ENCODE assay signal across 27 cellular contexts in genomic region chr1:157499516-157499915, GRCh38. TPM values are rescaled to one million over a fixed set of nuclear protein-coding genes. Genes with fewer than 3 reads are reported as not detected.
DNase-seq lines count a peak whose midpoint lies in the region; ATAC-seq, FAIRE-seq and TF ChIP-seq lines count a peak whose summit lies in the region.
"Had no signal": no experiment of that assay in that cellular context is flagged by ENCODE, and none has a peak within 500 bp of the region (broad histone marks: within the 10 kb centered on the region; RNA-seq: fewer than 3 reads in every experiment).

No MANE protein-coding gene starts in this region.

- H3K4me3 ChIP-seq in Caco-2 (ENCODE audit: low read depth, low read length) (no peak overlapping the region), K562 (no peak overlapping the region), hepatocyte (no peak overlapping the region)
- no peak overlapping the region for H3K4me3 ChIP-seq in CD4-positive, alpha-beta memory T cell (ENCODE audit: low read length in 2 of 2)
- H3K4me3 ChIP-seq: A549, BLaER1, GM23248, HAP-1 had no signal

- H3K27me3 Mint-ChIP-seq in Caco-2 (ENCODE audit: insufficient read depth, unreplicated experiment), result no peaks in the 10 kb centered on the region
- peaks cover 42% of the 10 kb centered on the region for H3K27me3 Mint-ChIP-seq in osteocyte (ENCODE audit: unreplicated experiment)
- peaks cover 10 to 15% of the 10 kb centered on the region in 2 donors for H3K27me3 Mint-ChIP-seq in CD4-positive, alpha-beta memory T cell

- H3K9me3 Mint-ChIP-seq in Caco-2 (ENCODE audit: unreplicated experiment) (peaks cover 20% of the 10 kb centered on the region), osteocyte (ENCODE audit: unreplicated experiment) (no peaks in the 10 kb centered on the region)
- H3K9me3 Mint-ChIP-seq in CD4-positive, alpha-beta memory T cell, result peaks cover 0 to 3% (median 0%) of the 10 kb centered on the region in 8 donors
- H3K9me3 Mint-ChIP-seq: CD4-positive, CD25-positive, alpha-beta regulatory T cell; CD8-positive, alpha-beta memory T cell; HFFc6 had no signal

- H3K79me2 ChIP-seq in K562 (ENCODE audit: control insufficient read depth, insufficient read depth, low read length), result no peaks in the 10 kb centered on the region
- no peaks in the 10 kb centered on the region for H3K79me2 ChIP-seq in hepatocyte

- H3K9me3 ChIP-seq in Caco-2, result peaks cover 12% of the 10 kb centered on the region
- no peaks in the 10 kb centered on the region for H3K9me3 ChIP-seq in K562 (replicated peaks; ENCODE audit: control insufficient read depth, insufficient read depth, low read depth, low read length)
- no peaks in the 10 kb centered on the region for H3K9me3 ChIP-seq in hepatocyte (ENCODE audit: low read depth)
- H3K9me3 ChIP-seq in CD4-positive, alpha-beta memory T cell (ENCODE audit: control insufficient read depth in 1 of 2, low read length in 2 of 2), result no peaks in the 10 kb centered on the region
- H3K9me3 ChIP-seq: A549, HAP-1 had no signal

- H3K4me2 ChIP-seq in K562 (ENCODE audit: insufficient read depth, low read length), result no peak overlapping the region
- no peak overlapping the region for H3K4me2 ChIP-seq in hepatocyte
- H3K4me2 ChIP-seq: A549, BLaER1 had no signal

- H3K36me3 ChIP-seq in Caco-2 (ENCODE audit: control insufficient read depth, insufficient read depth, low read length) (no peaks in the 10 kb centered on the region), K562 (ENCODE audit: control insufficient read depth, insufficient read depth, low read length) (no peaks in the 10 kb centered on the region), hepatocyte (replicated peaks; ENCODE audit: insufficient read depth, low read depth) (no peaks in the 10 kb centered on the region)
- no peaks in the 10 kb centered on the region for H3K36me3 ChIP-seq in CD4-positive, alpha-beta memory T cell (ENCODE audit: insufficient read depth, low read length)
- H3K36me3 ChIP-seq: BLaER1, HAP-1 had no signal

- no peak for FAIRE-seq in K562 (lab: Jason Lieb, UNC)
- FAIRE-seq: A549, GM12891, GM19239, H54 had no signal

- peak overlapping the region; percentile 2; the same call in 1 of the 2 replicates for H2AFZ ChIP-seq in K562 (ENCODE audit: low read depth, low read length)
- no peak overlapping the region for H2AFZ ChIP-seq in hepatocyte
- H2AFZ ChIP-seq: GM23248 had no signal

- CTCF ChIA-PET in Caco-2 (lab: Charles Lee) (no interaction called here), K562 (lab: Yijun Ruan, JAX; ENCODE audit: low intra/inter-chr PET ratio) (no interaction called here)
- CTCF ChIA-PET in CD4-positive, alpha-beta memory T cell (lab: Charles Lee; ENCODE audit: partially characterized antibody), result interaction anchor here (1.4 kb wide), 1 partner anchor 14 kb away, joined by 3 read pairs; no protein-coding TSS in a partner anchor

- in situ Hi-C loops in K562 (cut with MboI), result loop anchor here (10.0 kb wide), 2 partner anchors 335 to 405 kb away; partner anchors contain the start of gene ETV3L

- H3K36me3 Mint-ChIP-seq in Caco-2 (ENCODE audit: insufficient read depth, unreplicated experiment) (peaks cover 29% of the 10 kb centered on the region), osteocyte (ENCODE audit: unreplicated experiment) (no peaks in the 10 kb centered on the region)
- H3K36me3 Mint-ChIP-seq in CD4-positive, alpha-beta memory T cell, result no peaks in the 10 kb centered on the region
- H3K36me3 Mint-ChIP-seq: CD4-positive, CD25-positive, alpha-beta regulatory T cell; CD8-positive, alpha-beta memory T cell had no signal

- H3K9me2 ChIP-seq in hepatocyte (replicated peaks; ENCODE audit: insufficient read depth), result no peaks in the 10 kb centered on the region

- peaks cover 41% of the 10 kb centered on the region for H3K4me1 Mint-ChIP-seq in Caco-2 (ENCODE audit: low read depth, unreplicated experiment)
- no peaks in the 10 kb centered on the region for H3K4me1 Mint-ChIP-seq in osteocyte (ENCODE audit: unreplicated experiment)
- peaks cover 0 to 2% (median 0%) of the 10 kb centered on the region in 4 donors for H3K4me1 Mint-ChIP-seq in CD4-positive, alpha-beta memory T cell

- TF ChIP-seq CTCF in Caco-2 (IDR thresholded peaks at IDR 0.05; ENCODE audit: insufficient read depth in 1 of 2, low read depth in 1 of 2, low read length in 1 of 2, severe bottlenecking in 1 of 2, unreplicated experiment in 1 of 2) (no peak), K562 (IDR thresholded peaks at IDR 0.05 in 2 of 3, conservative IDR thresholded peaks at IDR 0.05 in 1 of 3; ENCODE audit: insufficient read depth in 2 of 3, low read depth in 1 of 3, low read length in 3 of 3) (no peak), hepatocyte (IDR thresholded peaks at IDR 0.05; ENCODE audit: poor library complexity) (no peak), osteocyte (IDR thresholded peaks at IDR 0.05) (no peak)

- H3K4me3 Mint-ChIP-seq in Caco-2 (ENCODE audit: unreplicated experiment), result peak overlapping the region; percentile 30
- no peak overlapping the region for H3K4me3 Mint-ChIP-seq in osteocyte (ENCODE audit: unreplicated experiment)
- H3K4me3 Mint-ChIP-seq in CD4-positive, alpha-beta memory T cell, result no peak overlapping the region
- H3K4me3 Mint-ChIP-seq: CD4-positive, CD25-positive, alpha-beta regulatory T cell; CD8-positive, alpha-beta memory T cell; HFFc6 had no signal

- no peak for TF ChIP-seq EP300 in K562 (IDR thresholded peaks at IDR 0.05; ENCODE audit: low read length)

- H3K27me3 ChIP-seq in Caco-2 (replicated peaks; ENCODE audit: control insufficient read depth, insufficient read depth, low read length), result no peaks in the 10 kb centered on the region
- H3K27me3 ChIP-seq in K562 (ENCODE audit: control insufficient read depth in 2 of 2, insufficient read depth in 2 of 2, low read length in 2 of 2), result peaks cover 0 to 9% of the 10 kb centered on the region in 2 experiments; a peak in 2 of 5 replicates
- H3K27me3 ChIP-seq in hepatocyte, result no peaks in the 10 kb centered on the region
- no peaks in the 10 kb centered on the region for H3K27me3 ChIP-seq in CD4-positive, alpha-beta memory T cell (ENCODE audit: insufficient read depth, low read length)
- H3K27me3 ChIP-seq: BLaER1 had no signal

- no TSS peak for BruUV-seq in Caco-2 (replicated peaks; lab: Mats Ljungman, UMichigan)
- BruUV-seq in K562 (replicated peaks; lab: Mats Ljungman, UMichigan), result no TSS peak

- H3K27ac Mint-ChIP-seq in Caco-2 (ENCODE audit: unreplicated experiment) (peak overlapping the region; percentile 28), osteocyte (ENCODE audit: unreplicated experiment) (no peak overlapping the region)
- H3K27ac Mint-ChIP-seq in CD4-positive, alpha-beta memory T cell, result peak overlapping the region in 1 of 7 donors; percentile 43
- H3K27ac Mint-ChIP-seq: CD4-positive, CD25-positive, alpha-beta regulatory T cell; CD8-positive, alpha-beta memory T cell; HFFc6 had no signal

- intact Hi-C loops in Caco-2 (cut with micrococcal nuclease; ENCODE audit: unreplicated experiment), result loop anchor here (2.0 kb wide), 1 partner anchor 131 kb away; no protein-coding TSS in a partner anchor
- intact Hi-C loops in K562 (cut with micrococcal nuclease), result loop anchor here (5.0 to 10.0 kb wide), 2 partner anchors 327 to 405 kb away; partner anchors contain the start of gene ETV3L
- intact Hi-C loops in CD4-positive, alpha-beta memory T cell (cut with micrococcal nuclease), result no loop called here

- no peak overlapping the region for H3K27ac ChIP-seq in K562 (ENCODE audit: extremely low read depth, low read depth, low read length)
- peak overlapping the region; percentile 81 for H3K27ac ChIP-seq in hepatocyte
- no peak overlapping the region for H3K27ac ChIP-seq in CD4-positive, alpha-beta memory T cell (ENCODE audit: low read depth, low read length)
- H3K27ac ChIP-seq: A549, BLaER1, C4-2B, GM23248 had no signal

- WGBS in K562 (ENCODE audit: insufficient coverage, low coverage, missing lambda C conversion rate), result 26% methylated on average over 7 of the region's 8 CpGs
- 96% methylated on average over 8 of the region's 8 CpGs for WGBS in hepatocyte (ENCODE audit: low lambda C conversion rate, missing lambda C conversion rate)

- H4K20me1 ChIP-seq in K562 (replicated peaks; ENCODE audit: control insufficient read depth, insufficient read depth, low read length) (no peaks in the 10 kb centered on the region), hepatocyte (ENCODE audit: insufficient read depth, poor library complexity, severe bottlenecking) (no peaks in the 10 kb centered on the region)
- H4K20me1 ChIP-seq: BLaER1 had no signal

- no peak overlapping the region for H3K9ac ChIP-seq in K562 (ENCODE audit: insufficient read depth in 1 of 2, low read depth in 2 of 2, low read length in 2 of 2)
- H3K9ac ChIP-seq: BLaER1, GM23248 had no signal

- POLR2A ChIA-PET in Caco-2 (lab: Charles Lee) (no interaction called here), K562 (lab: Yijun Ruan, JAX) (interaction anchor here (1.0 kb wide), 1 partner anchor 303 kb away, joined by 4 read pairs; no protein-coding TSS in a partner anchor)
- POLR2A ChIA-PET in CD4-positive, alpha-beta memory T cell (lab: Charles Lee; ENCODE audit: partially characterized antibody), result no interaction called here

- H3K9me1 ChIP-seq in K562 (ENCODE audit: control insufficient read depth, insufficient read depth, low read length), result no peaks in the 10 kb centered on the region

- DNase-seq in Caco-2, result no peak
- DNase-seq in K562 (ENCODE audit: extremely low read depth in 1 of 4, low spot score in 3 of 4), result no peak
- DNase-seq in hepatocyte (ENCODE audit: low spot score), result no peak
- peak; percentile 69 for DNase-seq in osteocyte (ENCODE audit: extremely low spot score, unreplicated experiment)
- no peak for DNase-seq in SIG-M5 treated with dmso at 0.1 percent for 504 hours (lab: John Stamatoyannopoulos, UW; ENCODE audit: unreplicated experiment)
- no peak for DNase-seq in amniotic stem cell (lab: John Stamatoyannopoulos, UW)
- no peak for DNase-seq in iPS-NIHi7 (ENCODE audit: extremely low spot score)
- no peak for DNase-seq in CD4-positive, alpha-beta memory T cell
- DNase-seq: 8988T; ACHN; Calu3; CD4-positive, CD25-positive, alpha-beta regulatory T cell; CD8-positive, alpha-beta memory T cell; DMS53; DMS79 treated with DMSO at 0.1 percent for 48 hours; GF-D8; GM23248; HFFc6 had no signal

- H3K4me1 ChIP-seq in Caco-2 (peaks cover 62% of the 10 kb centered on the region), K562 (replicated peaks in 1 of 2; ENCODE audit: control insufficient read depth in 2 of 2, insufficient read depth in 2 of 2, low read length in 2 of 2) (peaks cover 0 to 4% of the 10 kb centered on the region in 2 experiments; a peak in 3 of 5 replicates), hepatocyte (ENCODE audit: insufficient read depth) (peaks cover 30% of the 10 kb centered on the region)
- H3K4me1 ChIP-seq in CD4-positive, alpha-beta memory T cell (ENCODE audit: insufficient read depth, low read length), result no peaks in the 10 kb centered on the region
- H3K4me1 ChIP-seq: A549, BLaER1, HAP-1 had no signal

- TF ChIP-seq POLR2A in K562 (conservative IDR thresholded peaks at IDR 0.05), result no peak

- ATAC-seq in K562, result no peak
- ATAC-seq: A549 had no signal

- no peak for TF ChIP-seq RAD21 in K562 (CRISPR knock-in tag; conservative IDR thresholded peaks at IDR 0.05 in 1 of 2, IDR thresholded peaks at IDR 0.05 in 1 of 2)

RNA-seq across cellular contexts. Expression of gene FCRL5, which starts 52.8 kb away (rescaled TPM):
- total RNA-seq in Caco-2 (2022) (not detected in 2 replicates), K562 (2014; rRNA removed) (not detected in 2 replicates), K562 (2014; rRNA removed; fragmentation: Illumina TruSeq; extraction: Trizol) (not detected in 2 replicates), K562 (2015; rRNA removed; fragmentation: Illumina TruSeq; extraction: Trizol) (not detected in 2 replicates), K562 (2021) (not detected in 2 replicates), hepatocyte (not detected in 2 replicates), osteocyte (not detected in 2 replicates)
- not detected in 2 replicates for total RNA-seq in K562 (2011; cell fraction: chromatin; rRNA removed; ENCODE audit: low replicate concordance)
- total RNA-seq in K562 (2011; cell fraction: nucleolus; rRNA removed), result not detected in 2 replicates
- not detected in 2 replicates for total RNA-seq in K562 (2011; cell fraction: nucleoplasm; rRNA removed)
- polyA plus RNA-seq in K562 (2011; rRNA removed) (not detected in 2 replicates), K562 (2014; fragmentation: Illumina TruSeq; extraction: Trizol) (not detected in 2 replicates), K562 (2014; fragmentation: Nextera tagmentation; extraction: Ambion mirVana) (not detected), K562 (2014; rRNA removed) (not detected in 2 replicates), hepatocyte (not detected in 2 replicates)
- polyA plus RNA-seq in K562 (2011; cell fraction: cytosol; rRNA removed), result not detected in 2 replicates
- not detected in 2 replicates for polyA plus RNA-seq in K562 (2011; cell fraction: nucleus; rRNA removed)
- not detected in 2 replicates for polyA plus RNA-seq in K562 (2012)
- not detected in 2 replicates for polyA minus RNA-seq in K562 (2011; rRNA and poly(A)+ RNA removed)
- not detected in 2 replicates for polyA minus RNA-seq in K562 (2011; cell fraction: cytosol; rRNA and poly(A)+ RNA removed)
- polyA minus RNA-seq in K562 (2011; cell fraction: nucleus; rRNA and poly(A)+ RNA removed), result not detected in 2 replicates
- total RNA-seq in CD4-positive, alpha-beta memory T cell, result not detected
- polyA plus RNA-seq in CD4-positive, alpha-beta memory T cell, result under 1 TPM in 1 of 2 donors, not detected in 1; 0.28 TPM
- total RNA-seq: Calu3; CD8-positive, alpha-beta memory T cell; Daoy; G401; GM23248; HFFc6 had no signal
- polyA plus RNA-seq: A549; CD4-positive, CD25-positive, alpha-beta regulatory T cell; CD8-positive, alpha-beta memory T cell; GM23248 had no signal
